Comparison of ENCODE assay signal across 1 cellular context in the genomic region with DNA sequence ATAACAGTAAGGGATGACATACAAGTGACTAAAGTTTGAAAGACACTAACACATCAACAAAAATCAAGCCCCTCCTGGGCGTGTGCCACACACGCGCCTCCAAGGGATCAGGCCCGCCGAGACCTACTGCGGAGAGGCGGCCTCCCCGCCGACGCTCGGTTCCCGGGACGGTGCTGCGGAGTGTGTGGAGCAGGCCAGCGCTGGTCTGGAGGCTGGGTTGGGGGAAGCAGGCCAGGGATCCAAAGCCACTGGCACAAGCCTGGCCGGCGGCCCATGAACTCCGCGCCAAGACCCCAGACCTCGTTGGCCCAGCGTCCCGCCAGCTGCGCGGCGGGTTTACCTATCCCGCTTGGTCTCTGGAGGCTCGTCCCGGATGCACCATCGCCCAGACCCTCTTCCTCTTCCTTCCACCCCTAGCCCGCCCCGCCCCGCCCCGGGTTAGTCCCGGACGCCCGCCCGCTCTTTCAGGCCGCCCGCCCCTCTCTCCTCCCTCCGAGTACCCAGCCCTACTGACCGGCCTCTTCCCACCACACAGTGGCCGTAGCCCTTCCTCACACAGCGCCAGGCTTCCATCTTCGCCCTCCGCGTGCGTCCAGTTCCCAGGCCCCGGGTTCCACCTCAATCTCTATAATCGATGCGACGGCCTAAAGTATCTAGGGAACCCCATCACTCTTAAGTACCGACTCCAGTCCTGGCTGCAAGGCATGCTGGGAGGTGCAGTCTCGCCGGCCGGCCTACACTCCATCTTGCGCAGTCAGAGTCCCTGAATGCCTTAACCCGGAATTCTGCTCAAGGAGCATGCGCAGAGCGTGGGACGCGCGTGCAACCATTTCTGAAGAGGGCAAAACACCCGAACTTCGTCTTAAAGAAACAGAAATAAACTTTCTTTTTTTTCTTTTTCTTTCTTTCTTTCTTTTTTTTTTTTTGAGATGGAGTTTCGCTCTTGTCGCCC.
TF ChIP-seq lines count a peak whose summit lies in the region.

A gene with protein sequence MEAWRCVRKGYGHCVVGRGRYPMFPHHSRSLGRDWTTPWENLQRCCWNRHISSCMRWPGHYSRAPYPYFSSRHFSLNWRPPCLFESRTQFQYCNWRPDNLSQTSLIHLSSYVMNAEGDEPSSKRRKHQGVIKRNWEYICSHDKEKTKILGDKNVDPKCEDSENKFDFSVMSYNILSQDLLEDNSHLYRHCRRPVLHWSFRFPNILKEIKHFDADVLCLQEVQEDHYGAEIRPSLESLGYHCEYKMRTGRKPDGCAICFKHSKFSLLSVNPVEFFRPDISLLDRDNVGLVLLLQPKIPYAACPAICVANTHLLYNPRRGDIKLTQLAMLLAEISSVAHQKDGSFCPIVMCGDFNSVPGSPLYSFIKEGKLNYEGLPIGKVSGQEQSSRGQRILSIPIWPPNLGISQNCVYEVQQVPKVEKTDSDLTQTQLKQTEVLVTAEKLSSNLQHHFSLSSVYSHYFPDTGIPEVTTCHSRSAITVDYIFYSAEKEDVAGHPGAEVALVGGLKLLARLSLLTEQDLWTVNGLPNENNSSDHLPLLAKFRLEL (minus strand): TSS at position 769 of the 952 bp plus-strand sequence. CDS start 196 bp downstream, at position 573.

TF ChIP-seq in K562, 482 proteins besides CTCF, POLR2A, EP300 and RAD21 (continued from another document and continues in another):
- TF ChIP-seq, protein P1, sequence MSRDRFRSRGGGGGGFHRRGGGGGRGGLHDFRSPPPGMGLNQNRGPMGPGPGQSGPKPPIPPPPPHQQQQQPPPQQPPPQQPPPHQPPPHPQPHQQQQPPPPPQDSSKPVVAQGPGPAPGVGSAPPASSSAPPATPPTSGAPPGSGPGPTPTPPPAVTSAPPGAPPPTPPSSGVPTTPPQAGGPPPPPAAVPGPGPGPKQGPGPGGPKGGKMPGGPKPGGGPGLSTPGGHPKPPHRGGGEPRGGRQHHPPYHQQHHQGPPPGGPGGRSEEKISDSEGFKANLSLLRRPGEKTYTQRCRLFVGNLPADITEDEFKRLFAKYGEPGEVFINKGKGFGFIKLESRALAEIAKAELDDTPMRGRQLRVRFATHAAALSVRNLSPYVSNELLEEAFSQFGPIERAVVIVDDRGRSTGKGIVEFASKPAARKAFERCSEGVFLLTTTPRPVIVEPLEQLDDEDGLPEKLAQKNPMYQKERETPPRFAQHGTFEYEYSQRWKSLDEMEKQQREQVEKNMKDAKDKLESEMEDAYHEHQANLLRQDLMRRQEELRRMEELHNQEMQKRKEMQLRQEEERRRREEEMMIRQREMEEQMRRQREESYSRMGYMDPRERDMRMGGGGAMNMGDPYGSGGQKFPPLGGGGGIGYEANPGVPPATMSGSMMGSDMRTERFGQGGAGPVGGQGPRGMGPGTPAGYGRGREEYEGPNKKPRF (IDR thresholded peaks at IDR 0.05; ENCODE audit: low read depth, low read length) = no peak
- TF ChIP-seq, protein P2, sequence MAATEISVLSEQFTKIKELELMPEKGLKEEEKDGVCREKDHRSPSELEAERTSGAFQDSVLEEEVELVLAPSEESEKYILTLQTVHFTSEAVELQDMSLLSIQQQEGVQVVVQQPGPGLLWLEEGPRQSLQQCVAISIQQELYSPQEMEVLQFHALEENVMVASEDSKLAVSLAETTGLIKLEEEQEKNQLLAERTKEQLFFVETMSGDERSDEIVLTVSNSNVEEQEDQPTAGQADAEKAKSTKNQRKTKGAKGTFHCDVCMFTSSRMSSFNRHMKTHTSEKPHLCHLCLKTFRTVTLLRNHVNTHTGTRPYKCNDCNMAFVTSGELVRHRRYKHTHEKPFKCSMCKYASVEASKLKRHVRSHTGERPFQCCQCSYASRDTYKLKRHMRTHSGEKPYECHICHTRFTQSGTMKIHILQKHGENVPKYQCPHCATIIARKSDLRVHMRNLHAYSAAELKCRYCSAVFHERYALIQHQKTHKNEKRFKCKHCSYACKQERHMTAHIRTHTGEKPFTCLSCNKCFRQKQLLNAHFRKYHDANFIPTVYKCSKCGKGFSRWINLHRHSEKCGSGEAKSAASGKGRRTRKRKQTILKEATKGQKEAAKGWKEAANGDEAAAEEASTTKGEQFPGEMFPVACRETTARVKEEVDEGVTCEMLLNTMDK (IDR thresholded peaks at IDR 0.05; ENCODE audit: borderline replicate concordance, insufficient read depth, low read depth, low read length, poor library complexity, severe bottlenecking) = no peak
- TF ChIP-seq NFXL1 (CRISPR knock-in tag; IDR thresholded peaks at IDR 0.05) = no peak
- no peak for TF ChIP-seq HLTF (IDR thresholded peaks at IDR 0.05)
- no peak for TF ChIP-seq ESRRA (IDR thresholded peaks at IDR 0.05; ENCODE audit: borderline replicate concordance, low read depth)
- TF ChIP-seq ZBTB8A (IDR thresholded peaks at IDR 0.05; ENCODE audit: partially characterized antibody) = no peak
- no peak for TF ChIP-seq EWSR1 (IDR thresholded peaks at IDR 0.05; ENCODE audit: borderline replicate concordance, low read depth, partially characterized antibody)
- no peak for TF ChIP-seq DPF2 (IDR thresholded peaks at IDR 0.05)
- no peak for TF ChIP-seq RNF2 (IDR thresholded peaks at IDR 0.05)
- no peak for TF ChIP-seq NCOA4 (IDR thresholded peaks at IDR 0.05; ENCODE audit: partially characterized antibody)
- TF ChIP-seq, protein P3, sequence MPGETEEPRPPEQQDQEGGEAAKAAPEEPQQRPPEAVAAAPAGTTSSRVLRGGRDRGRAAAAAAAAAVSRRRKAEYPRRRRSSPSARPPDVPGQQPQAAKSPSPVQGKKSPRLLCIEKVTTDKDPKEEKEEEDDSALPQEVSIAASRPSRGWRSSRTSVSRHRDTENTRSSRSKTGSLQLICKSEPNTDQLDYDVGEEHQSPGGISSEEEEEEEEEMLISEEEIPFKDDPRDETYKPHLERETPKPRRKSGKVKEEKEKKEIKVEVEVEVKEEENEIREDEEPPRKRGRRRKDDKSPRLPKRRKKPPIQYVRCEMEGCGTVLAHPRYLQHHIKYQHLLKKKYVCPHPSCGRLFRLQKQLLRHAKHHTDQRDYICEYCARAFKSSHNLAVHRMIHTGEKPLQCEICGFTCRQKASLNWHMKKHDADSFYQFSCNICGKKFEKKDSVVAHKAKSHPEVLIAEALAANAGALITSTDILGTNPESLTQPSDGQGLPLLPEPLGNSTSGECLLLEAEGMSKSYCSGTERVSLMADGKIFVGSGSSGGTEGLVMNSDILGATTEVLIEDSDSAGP (CRISPR knock-in tag; IDR thresholded peaks at IDR 0.05) = peak; percentile 94
- TF ChIP-seq NCOA6 (IDR thresholded peaks at IDR 0.05) = no peak
- TF ChIP-seq, protein P4, sequence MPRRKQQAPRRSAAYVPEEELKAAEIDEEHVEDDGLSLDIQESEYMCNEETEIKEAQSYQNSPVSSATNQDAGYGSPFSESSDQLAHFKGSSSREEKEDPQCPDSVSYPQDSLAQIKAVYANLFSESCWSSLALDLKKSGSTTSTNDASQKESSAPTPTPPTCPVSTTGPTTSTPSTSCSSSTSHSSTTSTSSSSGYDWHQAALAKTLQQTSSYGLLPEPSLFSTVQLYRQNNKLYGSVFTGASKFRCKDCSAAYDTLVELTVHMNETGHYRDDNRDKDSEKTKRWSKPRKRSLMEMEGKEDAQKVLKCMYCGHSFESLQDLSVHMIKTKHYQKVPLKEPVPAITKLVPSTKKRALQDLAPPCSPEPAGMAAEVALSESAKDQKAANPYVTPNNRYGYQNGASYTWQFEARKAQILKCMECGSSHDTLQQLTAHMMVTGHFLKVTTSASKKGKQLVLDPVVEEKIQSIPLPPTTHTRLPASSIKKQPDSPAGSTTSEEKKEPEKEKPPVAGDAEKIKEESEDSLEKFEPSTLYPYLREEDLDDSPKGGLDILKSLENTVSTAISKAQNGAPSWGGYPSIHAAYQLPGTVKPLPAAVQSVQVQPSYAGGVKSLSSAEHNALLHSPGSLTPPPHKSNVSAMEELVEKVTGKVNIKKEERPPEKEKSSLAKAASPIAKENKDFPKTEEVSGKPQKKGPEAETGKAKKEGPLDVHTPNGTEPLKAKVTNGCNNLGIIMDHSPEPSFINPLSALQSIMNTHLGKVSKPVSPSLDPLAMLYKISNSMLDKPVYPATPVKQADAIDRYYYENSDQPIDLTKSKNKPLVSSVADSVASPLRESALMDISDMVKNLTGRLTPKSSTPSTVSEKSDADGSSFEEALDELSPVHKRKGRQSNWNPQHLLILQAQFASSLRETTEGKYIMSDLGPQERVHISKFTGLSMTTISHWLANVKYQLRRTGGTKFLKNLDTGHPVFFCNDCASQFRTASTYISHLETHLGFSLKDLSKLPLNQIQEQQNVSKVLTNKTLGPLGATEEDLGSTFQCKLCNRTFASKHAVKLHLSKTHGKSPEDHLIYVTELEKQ (CRISPR knock-in tag; IDR thresholded peaks at IDR 0.05) = no peak
- peak; percentile 59 for TF ChIP-seq SIN3B (IDR thresholded peaks at IDR 0.05; ENCODE audit: low read depth)
- no peak for TF ChIP-seq ZNF197 (CRISPR knock-in tag; IDR thresholded peaks at IDR 0.05; ENCODE audit: low read depth)
- no peak for TF ChIP-seq PPARD (CRISPR knock-in tag; IDR thresholded peaks at IDR 0.05)
- TF ChIP-seq, protein P5, sequence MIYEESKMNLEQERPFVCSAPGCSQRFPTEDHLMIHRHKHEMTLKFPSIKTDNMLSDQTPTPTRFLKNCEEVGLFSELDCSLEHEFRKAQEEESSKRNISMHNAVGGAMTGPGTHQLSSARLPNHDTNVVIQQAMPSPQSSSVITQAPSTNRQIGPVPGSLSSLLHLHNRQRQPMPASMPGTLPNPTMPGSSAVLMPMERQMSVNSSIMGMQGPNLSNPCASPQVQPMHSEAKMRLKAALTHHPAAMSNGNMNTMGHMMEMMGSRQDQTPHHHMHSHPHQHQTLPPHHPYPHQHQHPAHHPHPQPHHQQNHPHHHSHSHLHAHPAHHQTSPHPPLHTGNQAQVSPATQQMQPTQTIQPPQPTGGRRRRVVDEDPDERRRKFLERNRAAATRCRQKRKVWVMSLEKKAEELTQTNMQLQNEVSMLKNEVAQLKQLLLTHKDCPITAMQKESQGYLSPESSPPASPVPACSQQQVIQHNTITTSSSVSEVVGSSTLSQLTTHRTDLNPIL (CRISPR knock-in tag; IDR thresholded peaks at IDR 0.05) = no peak
- TF ChIP-seq, protein P6, sequence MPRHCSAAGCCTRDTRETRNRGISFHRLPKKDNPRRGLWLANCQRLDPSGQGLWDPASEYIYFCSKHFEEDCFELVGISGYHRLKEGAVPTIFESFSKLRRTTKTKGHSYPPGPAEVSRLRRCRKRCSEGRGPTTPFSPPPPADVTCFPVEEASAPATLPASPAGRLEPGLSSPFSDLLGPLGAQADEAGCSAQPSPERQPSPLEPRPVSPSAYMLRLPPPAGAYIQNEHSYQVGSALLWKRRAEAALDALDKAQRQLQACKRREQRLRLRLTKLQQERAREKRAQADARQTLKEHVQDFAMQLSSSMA (CRISPR knock-in tag; IDR thresholded peaks at IDR 0.05) = 0 out of 2 replicates have a peak, but pooled peaks have one; percentile 10
- TF ChIP-seq, protein P7, sequence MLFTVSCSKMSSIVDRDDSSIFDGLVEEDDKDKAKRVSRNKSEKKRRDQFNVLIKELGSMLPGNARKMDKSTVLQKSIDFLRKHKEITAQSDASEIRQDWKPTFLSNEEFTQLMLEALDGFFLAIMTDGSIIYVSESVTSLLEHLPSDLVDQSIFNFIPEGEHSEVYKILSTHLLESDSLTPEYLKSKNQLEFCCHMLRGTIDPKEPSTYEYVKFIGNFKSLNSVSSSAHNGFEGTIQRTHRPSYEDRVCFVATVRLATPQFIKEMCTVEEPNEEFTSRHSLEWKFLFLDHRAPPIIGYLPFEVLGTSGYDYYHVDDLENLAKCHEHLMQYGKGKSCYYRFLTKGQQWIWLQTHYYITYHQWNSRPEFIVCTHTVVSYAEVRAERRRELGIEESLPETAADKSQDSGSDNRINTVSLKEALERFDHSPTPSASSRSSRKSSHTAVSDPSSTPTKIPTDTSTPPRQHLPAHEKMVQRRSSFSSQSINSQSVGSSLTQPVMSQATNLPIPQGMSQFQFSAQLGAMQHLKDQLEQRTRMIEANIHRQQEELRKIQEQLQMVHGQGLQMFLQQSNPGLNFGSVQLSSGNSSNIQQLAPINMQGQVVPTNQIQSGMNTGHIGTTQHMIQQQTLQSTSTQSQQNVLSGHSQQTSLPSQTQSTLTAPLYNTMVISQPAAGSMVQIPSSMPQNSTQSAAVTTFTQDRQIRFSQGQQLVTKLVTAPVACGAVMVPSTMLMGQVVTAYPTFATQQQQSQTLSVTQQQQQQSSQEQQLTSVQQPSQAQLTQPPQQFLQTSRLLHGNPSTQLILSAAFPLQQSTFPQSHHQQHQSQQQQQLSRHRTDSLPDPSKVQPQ (CRISPR knock-in tag; IDR thresholded peaks at IDR 0.05; ENCODE audit: borderline replicate concordance) = no peak
- TF ChIP-seq, protein P8, sequence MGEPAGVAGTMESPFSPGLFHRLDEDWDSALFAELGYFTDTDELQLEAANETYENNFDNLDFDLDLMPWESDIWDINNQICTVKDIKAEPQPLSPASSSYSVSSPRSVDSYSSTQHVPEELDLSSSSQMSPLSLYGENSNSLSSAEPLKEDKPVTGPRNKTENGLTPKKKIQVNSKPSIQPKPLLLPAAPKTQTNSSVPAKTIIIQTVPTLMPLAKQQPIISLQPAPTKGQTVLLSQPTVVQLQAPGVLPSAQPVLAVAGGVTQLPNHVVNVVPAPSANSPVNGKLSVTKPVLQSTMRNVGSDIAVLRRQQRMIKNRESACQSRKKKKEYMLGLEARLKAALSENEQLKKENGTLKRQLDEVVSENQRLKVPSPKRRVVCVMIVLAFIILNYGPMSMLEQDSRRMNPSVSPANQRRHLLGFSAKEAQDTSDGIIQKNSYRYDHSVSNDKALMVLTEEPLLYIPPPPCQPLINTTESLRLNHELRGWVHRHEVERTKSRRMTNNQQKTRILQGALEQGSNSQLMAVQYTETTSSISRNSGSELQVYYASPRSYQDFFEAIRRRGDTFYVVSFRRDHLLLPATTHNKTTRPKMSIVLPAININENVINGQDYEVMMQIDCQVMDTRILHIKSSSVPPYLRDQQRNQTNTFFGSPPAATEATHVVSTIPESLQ (CRISPR knock-in tag; IDR thresholded peaks at IDR 0.05) = peak; percentile 44; the same call in 1 of the 2 replicates
- TF ChIP-seq ZNF165 (CRISPR knock-in tag; IDR thresholded peaks at IDR 0.05; ENCODE audit: borderline replicate concordance) = no peak
- TF ChIP-seq ATF7 (IDR thresholded peaks at IDR 0.05) = peak; percentile 53; the same call in 1 of the 2 replicates
- peak; percentile 74 for TF ChIP-seq GTF2F1 (IDR thresholded peaks at IDR 0.05; ENCODE audit: low read depth, low read length)
- no peak for TF ChIP-seq ZNF354B (CRISPR knock-in tag; IDR thresholded peaks at IDR 0.05)
- no peak for TF ChIP-seq PCBP1 (IDR thresholded peaks at IDR 0.05; ENCODE audit: low read depth, low read length, poor library complexity, severe bottlenecking)
- TF ChIP-seq DMBX1 (CRISPR knock-in tag; IDR thresholded peaks at IDR 0.05; ENCODE audit: borderline replicate concordance) = peak; percentile 13; the same call in 1 of the 2 replicates
- no peak; the same call in 1 of the 2 replicates for TF ChIP-seq GTF2E2 (tag; IDR thresholded peaks at IDR 0.05)
- TF ChIP-seq, protein P9, sequence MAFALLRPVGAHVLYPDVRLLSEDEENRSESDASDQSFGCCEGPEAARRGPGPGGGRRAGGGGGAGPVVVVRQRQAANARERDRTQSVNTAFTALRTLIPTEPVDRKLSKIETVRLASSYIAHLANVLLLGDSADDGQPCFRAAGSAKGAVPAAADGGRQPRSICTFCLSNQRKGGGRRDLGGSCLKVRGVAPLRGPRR (CRISPR knock-in tag; IDR thresholded peaks at IDR 0.05) = no peak
- no peak for TF ChIP-seq ZNF75A (CRISPR knock-in tag; IDR thresholded peaks at IDR 0.05)
- TF ChIP-seq DNMT1 (IDR thresholded peaks at IDR 0.05) = no peak
- peak; percentile 58 for TF ChIP-seq SAP30 (IDR thresholded peaks at IDR 0.05; ENCODE audit: borderline replicate concordance, insufficient read depth, low read depth, low read length, poor library complexity, severe bottlenecking)
- no peak for TF ChIP-seq ZNF551 (CRISPR knock-in tag; IDR thresholded peaks at IDR 0.05)
- TF ChIP-seq ESRRB (CRISPR knock-in tag; IDR thresholded peaks at IDR 0.05; ENCODE audit: borderline replicate concordance) = no peak
- TF ChIP-seq CEBPB (tag; IDR thresholded peaks at IDR 0.05) = peak; percentile 69
